8 cellular contexts compared by ENCODE assay signal in genomic region chr5:59799668-59800374, GRCh38.
A peak's percentile ranks its signal among the peaks of the same experiment; 100 is the strongest.
DNase-seq lines count a peak whose midpoint lies in the region; ATAC-seq and TF ChIP-seq lines count a peak whose summit lies in the region.

No MANE protein-coding gene starts in this region.

- POLR2A ChIA-PET in GM10248 (lab: Yijun Ruan, JAX), result no interaction called here
- POLR2A ChIA-PET in HCT116 (lab: Charles Lee), result no interaction called here
- POLR2A ChIA-PET in T-cell (lab: Charles Lee), result no interaction called here

- TF ChIP-seq CTCF in GM10248 (IDR thresholded peaks at IDR 0.05; ENCODE audit: control extremely low read depth, extremely low read depth, low read depth, missing control alignments), result peak; percentile 60
- peak; percentile 50 to 77 (median 54); a peak in 5 of 6 replicates for TF ChIP-seq CTCF in HCT116 (IDR thresholded peaks at IDR 0.05 in 2 of 3, conservative IDR thresholded peaks at IDR 0.05 in 1 of 3; ENCODE audit: borderline replicate concordance in 1 of 3, insufficient read depth in 1 of 3, low read depth in 2 of 3, low read length in 2 of 3)
- peak; percentile 76 for TF ChIP-seq CTCF in MM.1S (IDR thresholded peaks at IDR 0.05; ENCODE audit: low read length)
- TF ChIP-seq CTCF in fibroblast of lung (conservative IDR thresholded peaks at IDR 0.05 in 1 of 2, IDR thresholded peaks at IDR 0.05 in 1 of 2; ENCODE audit: low read depth in 1 of 2, low read length in 2 of 2), result peak; percentile 65

- H3K4me3 Mint-ChIP-seq in T-cell, result no peak overlapping the region
- no peak overlapping the region for H3K4me3 Mint-ChIP-seq in natural killer cell treated with Interleukin-12 subunit alpha and Interleukin-12 subunit beta and Interleukin-15 and Interleukin-18, amount 100 ng/mL, for 72 hours

- peak; percentile 72 for TF ChIP-seq RAD21 in HCT116 (IDR thresholded peaks at IDR 0.05; ENCODE audit: low read depth)

- H3K36me3 Mint-ChIP-seq in T-cell, result no peaks in the 10 kb centered on the region
- H3K36me3 Mint-ChIP-seq in natural killer cell treated with Interleukin-12 subunit alpha and Interleukin-12 subunit beta and Interleukin-15 and Interleukin-18, amount 100 ng/mL, for 72 hours, result no peaks in the 10 kb centered on the region

- H3K9me2 ChIP-seq in HCT116 (ENCODE audit: insufficient read depth), result no peaks in the 10 kb centered on the region
- no peaks in the 10 kb centered on the region for H3K9me2 ChIP-seq in MM.1S (replicated peaks; ENCODE audit: insufficient read depth, low read length)

- intact Hi-C loops in HCT116 (cut with micrococcal nuclease), result loop anchor here (1.0 to 10.0 kb wide), 4 partner anchors 294 to 905 kb away; no protein-coding TSS in a partner anchor

- H3K4me1 Mint-ChIP-seq in T-cell, result no peaks in the 10 kb centered on the region
- no peaks in the 10 kb centered on the region for H3K4me1 Mint-ChIP-seq in natural killer cell treated with Interleukin-12 subunit alpha and Interleukin-12 subunit beta and Interleukin-15 and Interleukin-18, amount 100 ng/mL, for 72 hours (ENCODE audit: low read depth in 2 of 2)

- CTCF ChIA-PET in GM10248 (lab: Yijun Ruan, JAX), result interaction anchor here (1.0 to 5.6 kb wide), 17 partner anchors 8 to 908 kb away, joined by 3 to 50 read pairs (median 4); no protein-coding TSS in a partner anchor
- CTCF ChIA-PET in HCT116 (lab: Charles Lee), result interaction anchor here (0.6 to 2.1 kb wide), 16 partner anchors 10 to 612 kb away, joined by 3 to 15 read pairs (median 4); no protein-coding TSS in a partner anchor
- CTCF ChIA-PET in T-cell (lab: Charles Lee), result interaction anchor here (0.6 to 2.7 kb wide), 15 partner anchors 10 to 1160 kb away, joined by 3 to 13 read pairs (median 4); no protein-coding TSS in a partner anchor

- RAD21 ChIA-PET in HCT116 (lab: Charles Lee; ENCODE audit: low non-redundant PET in 1 of 2, low total read pairs in 2 of 2, uncharacterized antibody in 2 of 2, unreplicated experiment in 2 of 2), result no interaction called here

- TF ChIP-seq POLR2A in HCT116 (IDR thresholded peaks at IDR 0.05; ENCODE audit: borderline replicate concordance, extremely low read depth, insufficient read depth, insufficient read length), result no peak

- ATAC-seq in HCT116 (peak; percentile 74), T-cell (replicated peaks in 1 of 4) (peak; percentile 45 to 70 (median 54))
- peak; percentile 58 to 71 for ATAC-seq in natural killer cell treated with Interleukin-12 subunit alpha and Interleukin-12 subunit beta and Interleukin-15 and Interleukin-18, amount 100 ng/mL, for 72 hours

- H3K4me2 ChIP-seq in HCT116 (ENCODE audit: low read length) (no peak overlapping the region), MM.1S (ENCODE audit: low read depth, low read length) (peak overlapping the region; percentile 23), fibroblast of lung (ENCODE audit: extremely low read depth, insufficient read depth, low read length) (peak overlapping the region; percentile 65)

- no TSS peak for BruUV-seq in HCT116 (replicated peaks; lab: Mats Ljungman, UMichigan)

- H2AFZ ChIP-seq in ACC112 (ENCODE audit: low read length, unreplicated experiment) (peak overlapping the region; percentile 27), HCT116 (ENCODE audit: low read depth, low read length, poor library complexity, severe bottlenecking) (peak overlapping the region; percentile 40), MM.1S (ENCODE audit: low read length) (no peak overlapping the region), fibroblast of lung (ENCODE audit: low read length) (no peak overlapping the region)

- H3K9me3 ChIP-seq in HCT116 (ENCODE audit: control insufficient read depth in 1 of 2, insufficient read depth in 1 of 2, low read depth in 1 of 2, low read length in 2 of 2) (no peaks in the 10 kb centered on the region), MM.1S (replicated peaks; ENCODE audit: insufficient read depth, low read length) (no peaks in the 10 kb centered on the region), fibroblast of lung (ENCODE audit: control insufficient read depth, insufficient read depth, low read depth, low read length) (no peaks in the 10 kb centered on the region), MG63 (no peaks in the 10 kb centered on the region)

- no peak overlapping the region for H3K27ac Mint-ChIP-seq in T-cell
- H3K27ac Mint-ChIP-seq in natural killer cell treated with Interleukin-12 subunit alpha and Interleukin-12 subunit beta and Interleukin-15 and Interleukin-18, amount 100 ng/mL, for 72 hours, result no peak overlapping the region

- H3K27ac ChIP-seq in ACC112 (ENCODE audit: low read depth, low read length), result peak overlapping the region; percentile 66
- no peak overlapping the region for H3K27ac ChIP-seq in HCT116 (ENCODE audit: low read depth, low read length)
- no peak overlapping the region for H3K27ac ChIP-seq in MM.1S (ENCODE audit: low read length)
- no peak overlapping the region for H3K27ac ChIP-seq in fibroblast of lung (ENCODE audit: insufficient read depth, low read length)

- H3K4me3 ChIP-seq in ACC112 (ENCODE audit: low read depth, low read length) (peak overlapping the region; percentile 44), HCT116 (replicated peaks in 1 of 2; ENCODE audit: low read depth in 1 of 2, low read length in 2 of 2) (no peak overlapping the region), MM.1S (ENCODE audit: low read length) (0 out of 2 replicates have a peak overlapping the region, but pooled peaks have one; percentile 13), fibroblast of lung (replicated peaks in 1 of 4; ENCODE audit: control extremely low read depth in 1 of 4, insufficient read depth in 1 of 4, low read depth in 3 of 4, low read length in 4 of 4) (no peak overlapping the region), MG63 (no peak overlapping the region)

- no peak overlapping the region for H3K9ac ChIP-seq in HCT116 (ENCODE audit: low read length)
- no peak overlapping the region for H3K9ac ChIP-seq in MM.1S (ENCODE audit: low read length)
- H3K9ac ChIP-seq in fibroblast of lung (ENCODE audit: insufficient read depth, low read length), result no peak overlapping the region

- H3K9me3 Mint-ChIP-seq in T-cell, result no peaks in the 10 kb centered on the region
- H3K9me3 Mint-ChIP-seq in natural killer cell treated with Interleukin-12 subunit alpha and Interleukin-12 subunit beta and Interleukin-15 and Interleukin-18, amount 100 ng/mL, for 72 hours, result no peaks in the 10 kb centered on the region

- H3K36me3 ChIP-seq in ACC112 (ENCODE audit: insufficient read depth, low read length) (no peaks in the 10 kb centered on the region), HCT116 (ENCODE audit: control insufficient read depth in 1 of 2, insufficient read depth in 2 of 2, low read length in 2 of 2) (no peaks in the 10 kb centered on the region), MM.1S (replicated peaks; ENCODE audit: insufficient read depth, low read length) (no peaks in the 10 kb centered on the region), fibroblast of lung (ENCODE audit: control insufficient read depth, insufficient read depth, low read length) (no peaks in the 10 kb centered on the region), MG63 (no peaks in the 10 kb centered on the region)

- peaks cover 3% of the 10 kb centered on the region in 2 donors for H3K27me3 Mint-ChIP-seq in T-cell
- peaks cover 0 to 3% of the 10 kb centered on the region in 2 donors for H3K27me3 Mint-ChIP-seq in natural killer cell treated with Interleukin-12 subunit alpha and Interleukin-12 subunit beta and Interleukin-15 and Interleukin-18, amount 100 ng/mL, for 72 hours

- H3K79me2 ChIP-seq in ACC112 (ENCODE audit: control insufficient read depth, insufficient read depth, low read length, unreplicated experiment) (no peaks in the 10 kb centered on the region), HCT116 (ENCODE audit: insufficient read depth, low read length) (no peaks in the 10 kb centered on the region), MM.1S (ENCODE audit: low read length) (no peaks in the 10 kb centered on the region), fibroblast of lung (ENCODE audit: control insufficient read depth, insufficient read depth, low read length) (no peaks in the 10 kb centered on the region)

- DNase-seq in GM10248 (ENCODE audit: extremely low spot score) (peak; percentile 21), HCT116 (ENCODE audit: low read depth, low spot score) (peak; percentile 37), MM.1S (peak; percentile 70), T-cell (peak in 2 of 34 experiments; percentile 3 to 33), fibroblast of lung (ENCODE audit: low read depth in 2 of 2) (peak in 1 of 2 donors; percentile 79), MG63 (no peak)
- DNase-seq in natural killer cell treated with Interleukin-12 subunit alpha and Interleukin-12 subunit beta and Interleukin-15 and Interleukin-18, amount 100 ng/mL, for 72 hours (ENCODE audit: low spot score), result no peak

- peaks cover 14% of the 10 kb centered on the region for H3K4me1 ChIP-seq in ACC112 (ENCODE audit: control insufficient read depth, insufficient read depth, low read length, unreplicated experiment)
- H3K4me1 ChIP-seq in HCT116 (ENCODE audit: control insufficient read depth in 1 of 2, insufficient read depth in 2 of 2, low read length in 2 of 2), result no peaks in the 10 kb centered on the region
- peaks cover 17% of the 10 kb centered on the region for H3K4me1 ChIP-seq in MM.1S (ENCODE audit: low read length)
- no peaks in the 10 kb centered on the region for H3K4me1 ChIP-seq in fibroblast of lung (ENCODE audit: control insufficient read depth, extremely low read depth, insufficient read depth, low read length)

- H3F3A ChIP-seq in MM.1S (ENCODE audit: insufficient read depth, low read length), result no peaks in the 10 kb centered on the region

- H4K20me1 ChIP-seq in HCT116 (ENCODE audit: insufficient read depth) (no peaks in the 10 kb centered on the region), MM.1S (ENCODE audit: insufficient read depth, low read length) (no peaks in the 10 kb centered on the region), fibroblast of lung (ENCODE audit: control insufficient read depth, extremely low read depth, insufficient read depth, low read length) (no peaks in the 10 kb centered on the region)

- H3K27me3 ChIP-seq in ACC112 (ENCODE audit: insufficient read depth, low read length) (no peaks in the 10 kb centered on the region), HCT116 (ENCODE audit: insufficient read depth, low read length) (no peaks in the 10 kb centered on the region; the same call in none of the 2 replicates), MM.1S (replicated peaks; ENCODE audit: insufficient read depth, low read length) (no peaks in the 10 kb centered on the region), fibroblast of lung (ENCODE audit: control insufficient read depth, insufficient read depth, low read length) (no peaks in the 10 kb centered on the region), MG63 (no peaks in the 10 kb centered on the region)

TF ChIP-seq in HCT116, 20 proteins besides CTCF, POLR2A, EP300 and RAD21 (continues in another document):
- TF ChIP-seq YY1 (IDR thresholded peaks at IDR 0.05; ENCODE audit: extremely low read depth, insufficient replicate concordance, low read depth, low read length), result no peak

Comparison
In these comparisons a context has a peak if more than half of its experiments do, and no peak if none do; other contexts are left out.
1. H2AFZ ChIP-seq: peak in ACC112 (single experiment) and HCT116 (single experiment); none in MM.1S (single experiment) and fibroblast of lung (single experiment).
2. H3K4me3 ChIP-seq: peak in ACC112 (single experiment) and MM.1S (single experiment); none in HCT116 (0 of 2), fibroblast of lung (0 of 4) and MG63 (single experiment).
3. DNase-seq: peak in GM10248 (single experiment), HCT116 (single experiment) and MM.1S (single experiment); none in natural killer cell treated with Interleukin-12 subunit alpha and Interleukin-12 subunit beta and Interleukin-15 and Interleukin-18, amount 100 ng/mL, for 72 hours (single experiment) and MG63 (single experiment).
4. Peak in every context shown above with its lines, with median percentiles within 50 percentile points of each other: CTCF ChIP-seq and ATAC-seq.